Comparison of ENCODE assay signal across 18 cellular contexts in the genomic region with DNA sequence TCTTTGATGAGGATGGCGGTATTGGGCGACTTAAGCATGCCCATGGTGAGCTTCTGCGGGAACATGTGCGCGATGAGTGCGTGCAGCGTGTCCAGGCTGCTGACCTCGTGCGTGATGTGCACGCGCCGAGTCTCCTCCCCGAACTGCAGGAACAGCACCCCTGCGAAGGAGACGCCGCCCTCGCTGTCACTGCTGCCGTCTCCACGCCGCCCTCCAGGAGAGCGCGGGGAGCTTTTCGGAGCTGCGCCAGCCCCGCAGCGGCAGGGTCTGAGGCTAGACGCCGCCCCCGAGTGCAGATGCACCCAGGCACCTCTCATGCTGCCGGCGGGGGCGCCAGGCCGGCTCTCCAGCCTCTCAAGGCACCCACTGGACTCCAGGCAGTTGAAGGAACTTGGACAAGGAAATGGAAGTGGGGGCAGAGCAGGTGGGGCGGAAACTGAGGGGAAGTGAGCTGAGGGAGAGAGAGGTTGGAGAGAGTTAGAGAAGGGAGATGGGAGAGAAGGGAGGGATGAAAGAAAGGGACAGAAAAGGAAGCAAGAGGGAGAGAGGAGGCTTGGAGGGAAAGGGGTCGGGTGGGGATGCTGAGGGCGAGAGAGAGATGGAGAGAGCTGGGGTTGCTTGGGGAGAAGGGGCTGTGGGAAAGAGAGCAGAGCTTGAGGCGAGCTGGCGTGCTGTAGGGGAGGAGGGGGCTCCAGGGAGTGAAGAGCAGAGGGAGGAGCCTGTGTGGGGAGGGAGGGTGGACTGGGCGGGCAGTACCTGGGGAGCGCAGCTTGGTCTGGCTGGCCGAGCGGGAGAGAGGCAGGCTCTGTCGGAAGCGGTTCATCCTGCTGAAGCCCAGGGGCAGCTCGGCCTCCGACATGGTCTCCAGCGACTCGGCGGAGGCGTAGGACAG. TPM values are rescaled to one million over a fixed set of nuclear protein-coding genes. Genes with fewer than 3 reads are reported as not detected.
DNase-seq lines count a peak whose midpoint lies in the region; TF ChIP-seq lines count a peak whose summit lies in the region.
"Had no signal": no experiment of that assay in that cellular context is flagged by ENCODE, and none has a peak within 500 bp of the region (broad histone marks: within the 10 kb centered on the region; RNA-seq: fewer than 3 reads in every experiment).

No MANE protein-coding gene starts in this region.

- TF ChIP-seq CTCF in GM13976 (IDR thresholded peaks at IDR 0.05; ENCODE audit: borderline replicate concordance, control extremely low read depth, extremely low read depth, insufficient read depth, missing control alignments) (peak; percentile 3), WERI-Rb-1 (IDR thresholded peaks at IDR 0.05; ENCODE audit: low read depth, low read length) (0 out of 2 replicates have a peak, but pooled peaks have one; percentile 4), hepatocyte (IDR thresholded peaks at IDR 0.05; ENCODE audit: poor library complexity) (no peak), neural crest cell (conservative IDR thresholded peaks at IDR 0.05) (no peak), left ventricle myocardium inferior (IDR thresholded peaks at IDR 0.05; ENCODE audit: borderline replicate concordance) (no peak)

- peak overlapping the region; percentile 19 for H3K27ac ChIP-seq in WERI-Rb-1
- H3K27ac ChIP-seq in hepatocyte = no peak overlapping the region
- no peak overlapping the region for H3K27ac ChIP-seq in left ventricle myocardium inferior (replicated peaks)
- H3K27ac ChIP-seq: foreskin keratinocyte, KMS-11 had no signal

- H3K36me3 ChIP-seq in WERI-Rb-1 = no peaks in the 10 kb centered on the region
- no peaks in the 10 kb centered on the region for H3K36me3 ChIP-seq in hepatocyte (replicated peaks; ENCODE audit: insufficient read depth, low read depth)
- H3K36me3 ChIP-seq in left ventricle myocardium inferior = no peaks in the 10 kb centered on the region

- H2AFZ ChIP-seq in hepatocyte = no peak overlapping the region

- H3K4me3 Mint-ChIP-seq in neural crest cell = peak overlapping the region; percentile 51

- H3K4me2 ChIP-seq in hepatocyte = peak overlapping the region; percentile 37
- H3K4me2 ChIP-seq: KMS-11 had no signal

- in situ Hi-C loops in GM13976 (cut with MboI; ENCODE audit: low sequenced_read_pairs, unreplicated experiment) = no loop called here

- DNase-seq in GM13976 (ENCODE audit: low spot score) = no peak
- peak; percentile 84 for DNase-seq in WERI-Rb-1
- no peak for DNase-seq in hepatocyte (ENCODE audit: low spot score)
- no peak for DNase-seq in neural crest cell (ENCODE audit: low read depth, low spot score)
- no peak for DNase-seq in left ventricle myocardium inferior
- DNase-seq in activated effector memory CD4-positive, alpha-beta T cell treated with Interleukin-2 at 50 U/mL for 16 hours = no peak
- DNase-seq in cardiac septum (ENCODE audit: low spot score) = no peak
- DNase-seq in NCI-H1417 (lab: John Stamatoyannopoulos, UW) = no peak
- DNase-seq: activated CD4-positive, alpha-beta T cell treated with anti-CD3 and anti-CD28 coated beads, Interleukin-2, amount 50 U/mL, for 48 hours; DMS79 treated with DMSO at 0.1 percent for 48 hours; effector memory CD4-positive, alpha-beta T cell; foreskin keratinocyte; kidney glomerular epithelial cell; NCI-H1105; NCI-H446 treated with DMSO at 0.1 percent for 48 hours had no signal

- H3K9me3 Mint-ChIP-seq in neural crest cell = no peaks in the 10 kb centered on the region
- H3K9me3 Mint-ChIP-seq: activated T-helper 2 cell treated with anti-CD3 and anti-CD28 coated beads, Interferon-gamma antibody, Interleukin-2, Interleukin-4, amounts not matched to agents 10 μg/mL and 5 μg/mL and 100 μg/mL, durations not matched to agents 14 hours and 24 hours and 36 hours had no signal

- H3K9me2 ChIP-seq in hepatocyte (replicated peaks; ENCODE audit: insufficient read depth) = no peaks in the 10 kb centered on the region

- 6% methylated on average over 45 of the region's 50 CpGs for WGBS in hepatocyte (ENCODE audit: low lambda C conversion rate, missing lambda C conversion rate)

- H4K20me1 ChIP-seq in hepatocyte (ENCODE audit: insufficient read depth, poor library complexity, severe bottlenecking) = no peaks in the 10 kb centered on the region

- H3K36me3 Mint-ChIP-seq in neural crest cell (ENCODE audit: low read depth) = no peaks in the 10 kb centered on the region

- intact Hi-C loops in left ventricle myocardium inferior (cut with micrococcal nuclease) (no loop called here), cardiac septum (cut with DNase I) (no loop called here)

- peaks cover 38% of the 10 kb centered on the region for H3K4me1 Mint-ChIP-seq in neural crest cell

- no peak overlapping the region for H3K27ac Mint-ChIP-seq in neural crest cell (ENCODE audit: unreplicated experiment)
- H3K27ac Mint-ChIP-seq: activated T-helper 2 cell treated with anti-CD3 and anti-CD28 coated beads, Interferon-gamma antibody, Interleukin-2, Interleukin-4, amounts not matched to agents 10 μg/mL and 5 μg/mL and 100 μg/mL, durations not matched to agents 14 hours and 24 hours and 36 hours had no signal

- H3K9me3 ChIP-seq in WERI-Rb-1 (ENCODE audit: severe bottlenecking) (no peaks in the 10 kb centered on the region), hepatocyte (ENCODE audit: low read depth) (no peaks in the 10 kb centered on the region), left ventricle myocardium inferior (replicated peaks) (no peaks in the 10 kb centered on the region)

- peak overlapping the region; percentile 32 for H3K4me3 ChIP-seq in WERI-Rb-1 (ENCODE audit: low read depth, low read length)
- H3K4me3 ChIP-seq in hepatocyte = no peak overlapping the region
- no peak overlapping the region for H3K4me3 ChIP-seq in left ventricle myocardium inferior

- no peaks in the 10 kb centered on the region for H3K27me3 ChIP-seq in WERI-Rb-1 (ENCODE audit: insufficient read depth, low read depth, severe bottlenecking)
- H3K27me3 ChIP-seq in hepatocyte = peaks cover 93% of the 10 kb centered on the region
- H3K27me3 ChIP-seq in left ventricle myocardium inferior (ENCODE audit: low read depth) = peaks cover 100% of the 10 kb centered on the region

- H3K4me1 ChIP-seq in hepatocyte (ENCODE audit: insufficient read depth) (peaks cover 15% of the 10 kb centered on the region), left ventricle myocardium inferior (peaks cover 22% of the 10 kb centered on the region)
- H3K4me1 ChIP-seq: foreskin keratinocyte had no signal

- H3K79me2 ChIP-seq in hepatocyte = no peaks in the 10 kb centered on the region

- peaks cover 92% of the 10 kb centered on the region for H3K27me3 Mint-ChIP-seq in neural crest cell (ENCODE audit: low read depth)

RNA-seq across cellular contexts. Expression of a gene that starts 42.1 kb away (rescaled TPM):
- total RNA-seq in hepatocyte (0.90 and 1.4 TPM in 2 replicates), neural crest cell (8.4 and 8.6 TPM in 2 replicates), left ventricle myocardium inferior (2.0 TPM), cardiac septum (6.2 TPM)
- polyA plus RNA-seq in hepatocyte = 0.82 and 1.2 TPM in 2 replicates
- polyA plus RNA-seq: BJ had no signal

Comparison
In these comparisons a context has a peak if more than half of its experiments do, and no peak if none do; other contexts are left out.
1. CTCF ChIP-seq: peak in GM13976 (single experiment) and WERI-Rb-1 (single experiment); none in hepatocyte (single experiment), neural crest cell (single experiment) and left ventricle myocardium inferior (single experiment).